Comparison of ENCODE assay signal across 8 cellular contexts in the genomic region with DNA sequence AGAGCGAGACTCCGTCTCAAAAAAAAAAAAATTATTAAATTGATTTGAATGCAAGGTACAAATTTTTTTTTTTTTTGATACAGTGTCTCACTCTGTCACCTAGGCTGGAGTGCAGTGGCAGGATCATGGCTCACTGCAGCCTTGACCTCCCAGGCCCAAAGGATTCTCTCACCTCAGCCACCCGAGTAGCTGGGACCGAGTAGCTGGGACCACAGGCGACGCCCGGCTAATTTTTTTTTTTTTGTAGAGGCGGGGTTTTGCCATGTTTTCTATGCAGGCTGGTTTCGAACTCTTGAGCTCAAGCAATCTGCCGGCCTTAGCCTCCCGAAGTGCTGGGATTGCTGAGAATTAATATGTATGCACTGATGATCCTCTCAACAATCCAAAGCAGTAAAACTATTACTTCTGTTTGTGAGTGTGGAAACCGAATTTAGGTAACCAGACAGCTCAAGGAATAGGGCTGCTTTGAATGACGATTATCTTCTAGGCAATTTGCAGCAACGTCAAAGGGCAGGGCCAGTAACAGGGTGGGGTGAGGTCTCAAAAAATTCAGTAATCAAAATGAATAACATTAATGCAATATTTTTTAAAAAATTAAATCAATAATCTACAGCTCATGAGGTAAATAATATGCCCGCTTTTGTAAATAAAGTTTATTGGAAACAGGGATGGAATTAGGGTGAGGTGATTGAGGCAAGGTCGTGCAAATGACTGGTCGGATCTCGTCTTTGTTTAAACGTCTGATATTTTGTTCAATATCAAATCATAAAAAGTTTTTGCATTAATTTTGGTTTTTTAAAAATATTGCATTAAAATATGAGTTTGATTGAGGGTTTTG. TPM values are rescaled to one million over a fixed set of nuclear protein-coding genes. Genes with fewer than 3 reads are reported as not detected.
DNase-seq lines count a peak whose midpoint lies in the region; ATAC-seq and TF ChIP-seq lines count a peak whose summit lies in the region.

No MANE protein-coding gene starts in this region.

- no peak for ATAC-seq in RWPE2 (ENCODE audit: low read depth)

- H3K27ac ChIP-seq in RWPE2 (ENCODE audit: poor library complexity, severe bottlenecking) (peak overlapping the region; percentile 69), prostate gland (peak overlapping the region; percentile 57 to 59)

- H3K27me3 ChIP-seq in RWPE2 (ENCODE audit: insufficient read depth, poor library complexity, severe bottlenecking) (no peaks in the 10 kb centered on the region), prostate gland (replicated peaks; ENCODE audit: insufficient read depth) (no peaks in the 10 kb centered on the region)

- H3K9me3 ChIP-seq in RWPE2 (ENCODE audit: severe bottlenecking) (no peaks in the 10 kb centered on the region), prostate gland (no peaks in the 10 kb centered on the region)

- peaks cover 29% of the 10 kb centered on the region for H3K36me3 ChIP-seq in RWPE2 (ENCODE audit: low read depth)
- no peaks in the 10 kb centered on the region for H3K36me3 ChIP-seq in prostate gland

- intact Hi-C loops in prostate gland (cut with DNase I): no loop called here

- no peak for TF ChIP-seq POLR2A in prostate gland (IDR thresholded peaks at IDR 0.05)

- no peaks in the 10 kb centered on the region for H3K4me1 ChIP-seq in RWPE2 (ENCODE audit: insufficient read depth, poor library complexity, severe bottlenecking)
- no peaks in the 10 kb centered on the region for H3K4me1 ChIP-seq in prostate gland (replicated peaks)

- H3K4me3 ChIP-seq in RWPE2 (ENCODE audit: severe bottlenecking) (peak overlapping the region; percentile 79), epithelial cell of proximal tubule (ENCODE audit: low read depth, low read length) (peak overlapping the region; percentile 89), prostate gland (peak overlapping the region; percentile 57 to 72)

- WGBS in prostate gland: 42% methylated on average over 19 of the region's 19 CpGs

- DNase-seq in NCI-H526 (lab: John Stamatoyannopoulos, UW) (peak; percentile 9 to 37), NCI-H526 treated with DMSO at 0.1 percent for 48 hours (lab: John Stamatoyannopoulos, UW) (no peak), RWPE2 (ENCODE audit: low spot score) (no peak), epithelial cell of proximal tubule (ENCODE audit: low read depth) (no peak), prostate gland (ENCODE audit: low spot score) (no peak), NCI-H187 treated with DMSO at 0.1 percent for 48 hours (lab: John Stamatoyannopoulos, UW) (no peak), GDM1 (lab: John Stamatoyannopoulos, UW) (no peak), NCI-H345 (lab: John Stamatoyannopoulos, UW) (no peak)

- TF ChIP-seq CTCF in RWPE2 (IDR thresholded peaks at IDR 0.05; ENCODE audit: poor library complexity, severe bottlenecking) (no peak), epithelial cell of proximal tubule (conservative IDR thresholded peaks at IDR 0.05; ENCODE audit: low read depth, low read length) (no peak), prostate gland (IDR thresholded peaks at IDR 0.05) (no peak)

RNA-seq across cellular contexts. Expression of a gene that starts 1.2 kb away (rescaled TPM):
- total RNA-seq in epithelial cell of proximal tubule: 32.5 and 50.6 TPM in 2 replicates
- 1 to 10 TPM in 1 of 2 donors, under 1 TPM in 1; 0.73 to 3.4 TPM for total RNA-seq in prostate gland

RNA-seq across cellular contexts. Expression of a gene that starts 39.2 kb away (rescaled TPM):
- 4.3 and 5.9 TPM in 2 replicates for total RNA-seq in epithelial cell of proximal tubule
- total RNA-seq in prostate gland: 10 to 100 TPM; 11.7 to 15.2 TPM

RNA-seq across cellular contexts. Expression of a gene that starts 49.9 kb away (rescaled TPM):
- total RNA-seq in epithelial cell of proximal tubule (6.0 and 9.8 TPM in 2 replicates), prostate gland (10 to 100 TPM; 10.1 to 12.9 TPM)

Comparison
In these comparisons a context has a peak if more than half of its experiments do, and no peak if none do; other contexts are left out.
1. DNase-seq: peak in NCI-H526 (2 of 2); none in NCI-H526 treated with DMSO at 0.1 percent for 48 hours (single experiment), RWPE2 (single experiment), epithelial cell of proximal tubule (single experiment), prostate gland (single experiment), NCI-H187 treated with DMSO at 0.1 percent for 48 hours (single experiment), GDM1 (single experiment) and NCI-H345 (single experiment).
2. Peak in every context shown above with its lines, with median percentiles within 50 percentile points of each other: H3K4me3 ChIP-seq.